Comparison of ENCODE assay signal across 29 cellular contexts in genomic region chr3:124396397-124396796, GRCh38.
DNase-seq lines count a peak whose midpoint lies in the region; ATAC-seq and TF ChIP-seq lines count a peak whose summit lies in the region.
"Had no signal": no experiment of that assay in that cellular context is flagged by ENCODE, and none has a peak within 500 bp of the region (broad histone marks: within the 10 kb centered on the region; RNA-seq: fewer than 3 reads in every experiment).

No MANE protein-coding gene starts in this region.

- H3K36me3 Mint-ChIP-seq in neural progenitor cell, result peaks cover 10% of the 10 kb centered on the region
- H3K36me3 Mint-ChIP-seq: activated naive CD4-positive, alpha-beta T cell treated with anti-CD3 and anti-CD28 coated beads, Interleukin-2, amount 10 ng/mL, durations not matched to agents 7 days and 5 days; CD4-positive, alpha-beta memory T cell had no signal

- DNase-seq in heart left ventricle (no peak), Right ventricle myocardium inferior (ENCODE audit: missing footprints) (no peak), adrenal gland (no peak), left ventricle myocardium inferior (no peak), tibial artery (no peak), neural progenitor cell (ENCODE audit: low spot score) (no peak)
- DNase-seq in activated CD4-positive, alpha-beta T cell treated with anti-CD3 and anti-CD28 coated beads, Interleukin-2, amount 50 U/mL, for 4 hours, result no peak
- DNase-seq: activated CD4-positive, alpha-beta T cell treated with anti-CD3 and anti-CD28 coated beads for 1 hour; activated CD8-positive, alpha-beta T cell treated with anti-CD3 and anti-CD28 coated beads, Interleukin-2, amount 10 ng/mL, durations not matched to agents 7 days and 5 days; activated naive CD4-positive, alpha-beta T cell treated with anti-CD3 and anti-CD28 coated beads, Interleukin-2, amount 10 ng/mL, durations not matched to agents 7 days and 5 days; AML-193; CD4-positive, alpha-beta memory T cell; colonic mucosa; esophagus squamous epithelium; GOT3; kidney glomerular epithelial cell; NCI-H187; SHP77 treated with DMSO at 0.1 percent for 48 hours; spleen; stimulated activated CD8-positive, alpha-beta memory T cell treated with anti-CD3 and anti-CD28 coated beads, Interleukin-4, amount 100 ng/mL, for 48 hours; SW 1271 had no signal

- peaks cover 11% of the 10 kb centered on the region for H3F3A ChIP-seq in neural progenitor cell (ENCODE audit: low read depth)

- no peak overlapping the region for H3K27ac Mint-ChIP-seq in neural progenitor cell
- H3K27ac Mint-ChIP-seq: activated CD8-positive, alpha-beta T cell treated with anti-CD3 and anti-CD28 coated beads, Interleukin-2, amount 10 ng/mL, durations not matched to agents 7 days and 5 days; activated naive CD4-positive, alpha-beta T cell treated with anti-CD3 and anti-CD28 coated beads, Interleukin-2, amount 10 ng/mL, durations not matched to agents 7 days and 5 days; activated T-helper 17 cell treated with anti-CD3 and anti-CD28 coated beads, Interleukin-2, amount 50 U/mL, for 72 hours; CD4-positive, alpha-beta memory T cell; stimulated activated naive CD8-positive, alpha-beta T cell treated with anti-CD3 and anti-CD28 coated beads, Interleukin-15, Interleukin-2, amounts not matched to agents 100 ng/mL and 50 ng/mL, for 24 hours had no signal

- WGBS in heart left ventricle, 4 donors, result 41 to 63% (median 41%) methylated on average over 3 of the region's 3 CpGs
- WGBS in adrenal gland, 4 donors, result 70 to 79% (median 74%) methylated on average over 3 of the region's 3 CpGs

- ATAC-seq in heart left ventricle (peak in 2 of 4 donors; percentile 7 to 14), Right ventricle myocardium inferior (no peak), HG02678 (IDR thresholded peaks at IDR 0.05; ENCODE audit: unreplicated experiment) (no peak)
- ATAC-seq: activated CD8-positive, alpha-beta T cell treated with anti-CD3 and anti-CD28 coated beads, Interleukin-2, amount 10 ng/mL, durations not matched to agents 7 days and 5 days; activated T-helper 17 cell treated with anti-CD3 and anti-CD28 coated beads, Interleukin-2, amount 50 U/mL, for 72 hours; foreskin keratinocyte; Panc1 had no signal

- no peak overlapping the region for H2AFZ ChIP-seq in neural progenitor cell (replicated peaks)
- H2AFZ ChIP-seq: parathyroid adenoma had no signal

- H3K9ac ChIP-seq in neural progenitor cell, result no peak overlapping the region
- H3K9ac ChIP-seq: parathyroid adenoma had no signal

- no peak overlapping the region for H3K4me2 ChIP-seq in neural progenitor cell

- H3K36me3 ChIP-seq in heart left ventricle (peaks cover 0 to 26% (median 2%) of the 10 kb centered on the region in 9 donors), adrenal gland (replicated peaks in 1 of 2) (no peaks in the 10 kb centered on the region), left ventricle myocardium inferior (peaks cover 14% of the 10 kb centered on the region), tibial artery (peaks cover 0 to 9% (median 0%) of the 10 kb centered on the region in 3 donors), neural progenitor cell (no peaks in the 10 kb centered on the region)
- H3K36me3 ChIP-seq: colonic mucosa, esophagus squamous epithelium had no signal

- H3K9me3 ChIP-seq in heart left ventricle, result no peaks in the 10 kb centered on the region
- H3K9me3 ChIP-seq in adrenal gland (replicated peaks in 1 of 3), result no peaks in the 10 kb centered on the region
- no peaks in the 10 kb centered on the region for H3K9me3 ChIP-seq in left ventricle myocardium inferior (replicated peaks)
- H3K9me3 ChIP-seq in tibial artery, result no peaks in the 10 kb centered on the region
- H3K9me3 ChIP-seq in neural progenitor cell (ENCODE audit: low read depth), result no peaks in the 10 kb centered on the region
- H3K9me3 ChIP-seq: colonic mucosa, esophagus squamous epithelium, spleen, vagina had no signal

- no peak overlapping the region for H3K4me3 Mint-ChIP-seq in neural progenitor cell
- H3K4me3 Mint-ChIP-seq: activated CD8-positive, alpha-beta T cell treated with anti-CD3 and anti-CD28 coated beads, Interleukin-2, amount 10 ng/mL, durations not matched to agents 7 days and 5 days; activated naive CD4-positive, alpha-beta T cell treated with anti-CD3 and anti-CD28 coated beads, Interleukin-2, amount 10 ng/mL, durations not matched to agents 7 days and 5 days; activated T-helper 17 cell treated with anti-CD3 and anti-CD28 coated beads, Interleukin-2, amount 50 U/mL, for 72 hours; CD4-positive, alpha-beta memory T cell; neural crest cell; stimulated activated naive CD8-positive, alpha-beta T cell treated with anti-CD3 and anti-CD28 coated beads, Interleukin-15, Interleukin-2, amounts not matched to agents 100 ng/mL and 50 ng/mL, for 24 hours had no signal

- no peaks in the 10 kb centered on the region for H3K79me2 ChIP-seq in neural progenitor cell (ENCODE audit: low read depth)
- H3K79me2 ChIP-seq: parathyroid adenoma had no signal

- peaks cover 7% of the 10 kb centered on the region for H3K4me1 Mint-ChIP-seq in neural progenitor cell
- H3K4me1 Mint-ChIP-seq: activated naive CD4-positive, alpha-beta T cell treated with anti-CD3 and anti-CD28 coated beads, Interleukin-2, amount 10 ng/mL, durations not matched to agents 7 days and 5 days; activated T-helper 17 cell treated with anti-CD3 and anti-CD28 coated beads, Interleukin-2, amount 50 U/mL, for 72 hours; CD4-positive, alpha-beta memory T cell had no signal

- TF ChIP-seq POLR2A in heart left ventricle (IDR thresholded peaks at IDR 0.05) (no peak), adrenal gland (IDR thresholded peaks at IDR 0.05) (no peak)

- H3K27me3 ChIP-seq in heart left ventricle (no peaks in the 10 kb centered on the region), adrenal gland (no peaks in the 10 kb centered on the region), left ventricle myocardium inferior (ENCODE audit: low read depth) (no peaks in the 10 kb centered on the region), tibial artery (no peaks in the 10 kb centered on the region), neural progenitor cell (no peaks in the 10 kb centered on the region)
- H3K27me3 ChIP-seq: colonic mucosa, esophagus squamous epithelium, vagina had no signal

- no peaks in the 10 kb centered on the region for H4K20me1 ChIP-seq in neural progenitor cell (ENCODE audit: low read depth)

- no peak overlapping the region for H3K4me3 ChIP-seq in heart left ventricle
- H3K4me3 ChIP-seq in adrenal gland, result no peak overlapping the region
- no peak overlapping the region for H3K4me3 ChIP-seq in left ventricle myocardium inferior
- no peak overlapping the region for H3K4me3 ChIP-seq in tibial artery
- H3K4me3 ChIP-seq in neural progenitor cell, result no peak overlapping the region
- H3K4me3 ChIP-seq: colonic mucosa, esophagus squamous epithelium, spleen, vagina had no signal

- H3K4me1 ChIP-seq in heart left ventricle (peaks cover 0 to 32% (median 17%) of the 10 kb centered on the region in 12 donors), adrenal gland (replicated peaks in 1 of 2) (peaks cover 7 to 20% of the 10 kb centered on the region in 2 donors), left ventricle myocardium inferior (peaks cover 32% of the 10 kb centered on the region), tibial artery (peaks cover 0 to 63% (median 28%) of the 10 kb centered on the region in 4 donors), neural progenitor cell (peaks cover 11% of the 10 kb centered on the region)
- H3K4me1 ChIP-seq: colonic mucosa, esophagus squamous epithelium, foreskin keratinocyte, spleen, vagina had no signal

- TF ChIP-seq CTCF in heart left ventricle (IDR thresholded peaks at IDR 0.05), result no peak
- no peak for TF ChIP-seq CTCF in adrenal gland (IDR thresholded peaks at IDR 0.05)
- no peak for TF ChIP-seq CTCF in left ventricle myocardium inferior (IDR thresholded peaks at IDR 0.05; ENCODE audit: borderline replicate concordance)
- TF ChIP-seq CTCF in tibial artery (IDR thresholded peaks at IDR 0.05), result no peak
- no peak for TF ChIP-seq CTCF in neural progenitor cell (IDR thresholded peaks at IDR 0.05)

- H3K9me3 Mint-ChIP-seq in neural progenitor cell, result no peaks in the 10 kb centered on the region
- H3K9me3 Mint-ChIP-seq: activated naive CD4-positive, alpha-beta T cell treated with anti-CD3 and anti-CD28 coated beads, Interleukin-2, amount 10 ng/mL, durations not matched to agents 7 days and 5 days; activated T-helper 17 cell treated with anti-CD3 and anti-CD28 coated beads, Interleukin-2, amount 50 U/mL, for 72 hours; CD4-positive, alpha-beta memory T cell; neural crest cell; stimulated activated naive CD8-positive, alpha-beta T cell treated with anti-CD3 and anti-CD28 coated beads, Interleukin-15, Interleukin-2, amounts not matched to agents 100 ng/mL and 50 ng/mL, for 24 hours had no signal

- intact Hi-C loops in heart left ventricle (cut with DNase I), result no loop called here
- intact Hi-C loops in Right ventricle myocardium inferior (cut with DNase I), result no loop called here
- intact Hi-C loops in adrenal gland (cut with DNase I), result no loop called here
- intact Hi-C loops in left ventricle myocardium inferior (cut with micrococcal nuclease), result no loop called here
- intact Hi-C loops in tibial artery (cut with DNase I; ENCODE audit: low total_unique reads), result no loop called here

- H3K27me3 Mint-ChIP-seq in neural progenitor cell (ENCODE audit: insufficient read depth, low read depth), result no peaks in the 10 kb centered on the region

- H3K27ac ChIP-seq in heart left ventricle (peak overlapping the region in 10 of 12 donors; percentile 10 to 80 (median 46)), adrenal gland (peak overlapping the region in 3 of 5 donors; percentile 17 to 71 (median 31)), left ventricle myocardium inferior (replicated peaks) (peak overlapping the region; percentile 78), tibial artery (peak overlapping the region; percentile 65 to 77), neural progenitor cell (no peak overlapping the region)
- H3K27ac ChIP-seq: colonic mucosa, foreskin keratinocyte, parathyroid adenoma, vagina had no signal
